ENCODE assay signal across 8 cellular contexts in the genomic region with DNA sequence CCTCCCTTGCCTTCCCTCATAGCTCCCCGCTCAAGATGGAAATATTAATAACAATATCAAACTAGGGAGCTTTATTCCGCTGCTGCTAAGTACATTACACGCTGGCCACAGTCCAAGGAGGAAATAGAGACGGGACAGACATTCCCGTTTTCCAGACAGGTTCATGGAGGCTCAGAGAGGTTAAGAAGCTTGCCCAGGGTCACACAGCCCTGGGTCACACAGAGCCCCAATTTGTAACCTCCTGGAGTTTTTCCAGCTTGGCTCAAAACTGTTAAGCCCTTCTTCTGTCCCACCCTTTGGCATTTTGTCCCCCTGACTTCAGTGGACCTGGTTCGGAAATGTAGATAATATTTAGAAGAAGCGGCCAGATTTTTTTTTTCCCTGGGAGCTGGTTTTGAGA. TPM values are rescaled to one million over a fixed set of nuclear protein-coding genes. Genes with fewer than 3 reads are reported as not detected.
DNase-seq lines count a peak whose midpoint lies in the region; TF ChIP-seq lines count a peak whose summit lies in the region.

No MANE protein-coding gene starts in this region.

- peak overlapping the region; percentile 54 for H2AK5ac ChIP-seq in mesenchymal stem cell (ENCODE audit: low read length, severe bottlenecking)

- no peak overlapping the region for H3K14ac ChIP-seq in mesenchymal stem cell (ENCODE audit: low read length in 2 of 2)

- H3K4me1 Mint-ChIP-seq in activated naive CD4-positive, alpha-beta T cell treated with anti-CD3 and anti-CD28 coated beads, Interleukin-2, amount 50 U/mL, for 24 hours: peaks cover 42% of the 10 kb centered on the region
- H3K4me1 Mint-ChIP-seq in type B pancreatic cell (ENCODE audit: unreplicated experiment): peaks cover 34% of the 10 kb centered on the region

- peaks cover 3% of the 10 kb centered on the region for H3K36me3 Mint-ChIP-seq in activated naive CD4-positive, alpha-beta T cell treated with anti-CD3 and anti-CD28 coated beads, Interleukin-2, amount 50 U/mL, for 24 hours
- peaks cover 6% of the 10 kb centered on the region for H3K36me3 Mint-ChIP-seq in type B pancreatic cell

- H3K4me3 ChIP-seq in brain microvascular endothelial cell (ENCODE audit: low read depth, low read length): peak overlapping the region; percentile 75
- H3K4me3 ChIP-seq in mesenchymal stem cell (ENCODE audit: insufficient read depth in 1 of 2, low read depth in 1 of 2, low read length in 2 of 2): peak overlapping the region in 1 of 2 experiments; percentile 82

- WGBS in mesenchymal stem cell: 76% methylated on average over 7 of the region's 7 CpGs

- H2BK5ac ChIP-seq in mesenchymal stem cell (ENCODE audit: low read depth, low read length, poor library complexity, severe bottlenecking): no peak overlapping the region

- peak overlapping the region; percentile 66 for H3K27ac Mint-ChIP-seq in activated naive CD4-positive, alpha-beta T cell treated with anti-CD3 and anti-CD28 coated beads, Interleukin-2, amount 50 U/mL, for 24 hours
- peak overlapping the region; percentile 88 for H3K27ac Mint-ChIP-seq in type B pancreatic cell

- no peak overlapping the region for H2AFZ ChIP-seq in mesenchymal stem cell (ENCODE audit: low read depth, low read length)

- no peak overlapping the region for H4K91ac ChIP-seq in mesenchymal stem cell (ENCODE audit: low read length)

- peak overlapping the region in 1 of 2 experiments; percentile 64 for H3K18ac ChIP-seq in mesenchymal stem cell (ENCODE audit: low read depth in 1 of 2, low read length in 2 of 2)

- in situ Hi-C loops in brain microvascular endothelial cell (cut with HindIII; ENCODE audit: low pct_ligation_motif_present, low sequenced_read_pairs): no loop called here

- H3K4me2 ChIP-seq in mesenchymal stem cell (ENCODE audit: low read length, poor library complexity, severe bottlenecking): peak overlapping the region; percentile 87

- H3K36me3 ChIP-seq in brain microvascular endothelial cell (replicated peaks) (peaks cover 9% of the 10 kb centered on the region), mesenchymal stem cell (ENCODE audit: control insufficient read depth in 1 of 2, insufficient read depth in 2 of 2, low read depth in 1 of 2, low read length in 2 of 2) (peaks cover 9 to 20% of the 10 kb centered on the region in 2 experiments)

- H3K23ac ChIP-seq in mesenchymal stem cell (ENCODE audit: low read length in 2 of 2): no peak overlapping the region

- peaks cover 29% of the 10 kb centered on the region for H3K4me1 ChIP-seq in mesenchymal stem cell (ENCODE audit: control insufficient read depth, insufficient read depth, low read depth, low read length)

- TF ChIP-seq CTCF in brain microvascular endothelial cell (IDR thresholded peaks at IDR 0.05; ENCODE audit: low read depth, low read length, missing control alignments): no peak
- no peak for TF ChIP-seq CTCF in type B pancreatic cell (conservative IDR thresholded peaks at IDR 0.05)

- H4K8ac ChIP-seq in mesenchymal stem cell (ENCODE audit: low read length): no peak overlapping the region

- H3K27me3 Mint-ChIP-seq in activated naive CD4-positive, alpha-beta T cell treated with anti-CD3 and anti-CD28 coated beads, Interleukin-2, amount 50 U/mL, for 24 hours: no peaks in the 10 kb centered on the region
- no peaks in the 10 kb centered on the region for H3K27me3 Mint-ChIP-seq in type B pancreatic cell

- H3K9ac ChIP-seq in mesenchymal stem cell (ENCODE audit: low read length): peak overlapping the region; percentile 86

- no peak overlapping the region for H2BK120ac ChIP-seq in mesenchymal stem cell (ENCODE audit: low read depth, low read length)

- H3K9me3 Mint-ChIP-seq in activated naive CD4-positive, alpha-beta T cell treated with anti-CD3 and anti-CD28 coated beads, Interleukin-2, amount 50 U/mL, for 24 hours: no peaks in the 10 kb centered on the region
- H3K9me3 Mint-ChIP-seq in type B pancreatic cell: no peaks in the 10 kb centered on the region

- no peak overlapping the region for H2BK12ac ChIP-seq in mesenchymal stem cell (ENCODE audit: low read length in 2 of 2)

- peaks cover 10% of the 10 kb centered on the region for H3K79me1 ChIP-seq in mesenchymal stem cell (replicated peaks; ENCODE audit: low read length, poor library complexity, severe bottlenecking)

- H2BK15ac ChIP-seq in mesenchymal stem cell (ENCODE audit: low read depth, poor library complexity, severe bottlenecking): peak overlapping the region; percentile 77

- no peak for DNase-seq in activated naive CD4-positive, alpha-beta T cell treated with Interleukin-2 at 50 U/mL for 16 hours
- no peak for DNase-seq in brain microvascular endothelial cell
- no peak for DNase-seq in mesenchymal stem cell
- no peak for DNase-seq in type B pancreatic cell (ENCODE audit: extremely low spot score, unreplicated experiment)
- no peak for DNase-seq in NCI-H1092 (lab: John Stamatoyannopoulos, UW)
- no peak for DNase-seq in activated CD8-positive, alpha-beta memory T cell treated with anti-CD3 and anti-CD28 coated beads, Interleukin-2, amount 50 U/mL, for 48 hours
- DNase-seq in activated CD4-positive, CD25-positive, alpha-beta regulatory T cell (lab: John Stamatoyannopoulos, UW): no peak

- H3K27me3 ChIP-seq in brain microvascular endothelial cell (replicated peaks) (no peaks in the 10 kb centered on the region), mesenchymal stem cell (ENCODE audit: control insufficient read depth in 1 of 2, insufficient read depth in 1 of 2, low read length in 2 of 2) (no peaks in the 10 kb centered on the region)

- peak overlapping the region; percentile 86 for H3K27ac ChIP-seq in brain microvascular endothelial cell
- H3K27ac ChIP-seq in mesenchymal stem cell (ENCODE audit: low read length, poor library complexity, severe bottlenecking): peak overlapping the region; percentile 39

- peak overlapping the region; percentile 57 for H3K4me3 Mint-ChIP-seq in activated naive CD4-positive, alpha-beta T cell treated with anti-CD3 and anti-CD28 coated beads, Interleukin-2, amount 50 U/mL, for 24 hours
- peak overlapping the region; percentile 87 for H3K4me3 Mint-ChIP-seq in type B pancreatic cell

- no peak overlapping the region for H3K4ac ChIP-seq in mesenchymal stem cell (ENCODE audit: low read depth in 1 of 2, low read length in 2 of 2)

- H3K9me3 ChIP-seq in mesenchymal stem cell (ENCODE audit: control insufficient read depth, low read length): no peaks in the 10 kb centered on the region

RNA-seq across cellular contexts. Expression of gene BICRA, which starts 2.0 kb away (rescaled TPM):
- polyA plus RNA-seq in mesenchymal stem cell (2013, experiment 1 of 2): 7.9 TPM
- polyA plus RNA-seq in mesenchymal stem cell (2013, experiment 2 of 2): 7.3 TPM
- 22.9 and 23.5 TPM in 2 replicates for total RNA-seq in type B pancreatic cell (ENCODE audit: low replicate concordance)

RNA-seq across cellular contexts. Expression of gene ZNF541, which starts 38.0 kb away (rescaled TPM):
- polyA plus RNA-seq in mesenchymal stem cell (2013, experiment 1 of 2): 0.03 TPM
- polyA plus RNA-seq in mesenchymal stem cell (2013, experiment 2 of 2): 0.04 TPM
- total RNA-seq in type B pancreatic cell (ENCODE audit: low replicate concordance): not detected in 2 replicates
